Comparison of ENCODE assay signal across 9 cellular contexts in the genomic region with DNA sequence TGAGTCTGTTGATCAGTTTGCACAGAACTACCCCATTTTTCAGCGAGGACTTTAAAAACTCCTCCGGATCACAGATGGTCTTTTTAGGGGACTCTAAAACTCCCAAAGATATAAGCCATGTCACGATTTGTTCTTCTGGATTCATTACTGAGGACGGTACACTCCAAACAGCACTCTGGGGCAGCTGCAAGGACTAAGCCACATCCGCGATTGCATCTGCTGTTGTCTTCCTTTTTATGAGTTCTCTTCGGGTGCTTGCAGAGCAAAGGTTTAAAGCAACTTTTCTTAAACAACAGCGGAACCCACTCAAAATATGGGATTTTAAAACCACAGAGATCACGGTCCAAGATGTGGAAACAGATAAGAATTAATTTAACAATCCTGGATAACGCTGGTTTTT. TPM values are rescaled to one million over a fixed set of nuclear protein-coding genes. Genes with fewer than 3 reads are reported as not detected.
DNase-seq lines count a peak whose midpoint lies in the region; ATAC-seq and TF ChIP-seq lines count a peak whose summit lies in the region.
"Had no signal": no experiment of that assay in that cellular context is flagged by ENCODE, and none has a peak within 500 bp of the region (broad histone marks: within the 10 kb centered on the region; RNA-seq: fewer than 3 reads in every experiment).

A gene with protein sequence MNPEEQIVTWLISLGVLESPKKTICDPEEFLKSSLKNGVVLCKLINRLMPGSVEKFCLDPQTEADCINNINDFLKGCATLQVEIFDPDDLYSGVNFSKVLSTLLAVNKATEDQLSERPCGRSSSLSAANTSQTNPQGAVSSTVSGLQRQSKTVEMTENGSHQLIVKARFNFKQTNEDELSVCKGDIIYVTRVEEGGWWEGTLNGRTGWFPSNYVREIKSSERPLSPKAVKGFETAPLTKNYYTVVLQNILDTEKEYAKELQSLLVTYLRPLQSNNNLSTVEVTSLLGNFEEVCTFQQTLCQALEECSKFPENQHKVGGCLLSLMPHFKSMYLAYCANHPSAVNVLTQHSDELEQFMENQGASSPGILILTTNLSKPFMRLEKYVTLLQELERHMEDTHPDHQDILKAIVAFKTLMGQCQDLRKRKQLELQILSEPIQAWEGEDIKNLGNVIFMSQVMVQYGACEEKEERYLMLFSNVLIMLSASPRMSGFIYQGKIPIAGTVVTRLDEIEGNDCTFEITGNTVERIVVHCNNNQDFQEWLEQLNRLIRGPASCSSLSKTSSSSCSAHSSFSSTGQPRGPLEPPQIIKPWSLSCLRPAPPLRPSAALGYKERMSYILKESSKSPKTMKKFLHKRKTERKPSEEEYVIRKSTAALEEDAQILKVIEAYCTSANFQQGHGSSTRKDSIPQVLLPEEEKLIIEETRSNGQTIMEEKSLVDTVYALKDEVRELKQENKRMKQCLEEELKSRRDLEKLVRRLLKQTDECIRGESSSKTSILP (minus strand): TSS at position 195 of the 400 bp plus-strand sequence. CDS start 50 bp downstream, at position 145.

- H3K4me3 ChIP-seq in Panc1 (ENCODE audit: low read depth in 2 of 2, low read length in 2 of 2): peak within 1 kb of the TSS; percentile 40 to 53
- H3K4me3 ChIP-seq in duodenal mucosa (ENCODE audit: low read depth in 1 of 2, low read length in 2 of 2): peak within 1 kb of the TSS; percentile 57 to 63
- H3K4me3 ChIP-seq in gastrocnemius medialis: peak within 1 kb of the TSS; percentile 36 to 67 (median 46)

- H3K4me1 ChIP-seq in Panc1 (ENCODE audit: control insufficient read depth, insufficient read depth, low read length) (peaks cover 50% of the 10 kb centered on the region), duodenal mucosa (ENCODE audit: control insufficient read depth in 1 of 2, insufficient read depth in 2 of 2, low read length in 2 of 2) (peaks cover 0 to 8% of the 10 kb centered on the region in 2 donors), gastrocnemius medialis (peaks cover 0 to 15% of the 10 kb centered on the region in 2 donors)

- TSS peak; percentile 73 for BruUV-seq in Panc1 (replicated peaks; lab: Mats Ljungman, UMichigan)

- ATAC-seq in GM19351 (IDR thresholded peaks at IDR 0.05; ENCODE audit: unreplicated experiment): peak; percentile 57
- peak; percentile 64 for ATAC-seq in Panc1
- peak; percentile 66 to 74 for ATAC-seq in gastrocnemius medialis
- ATAC-seq in HG03457 (IDR thresholded peaks at IDR 0.05; ENCODE audit: unreplicated experiment): no peak
- ATAC-seq: HCT116 had no signal

- POLR2A ChIA-PET in Panc1 (lab: Charles Lee): no interaction called here

- in situ Hi-C loops in Panc1 (cut with HindIII; ENCODE audit: low pct_unique_long_range_greater_than_20kb, low sequenced_read_pairs): no loop called here
- in situ Hi-C loops in gastrocnemius medialis (cut with MboI; ENCODE audit: low sequenced_read_pairs in 4 of 4): no loop called here

- TF ChIP-seq CTCF in Panc1 (IDR thresholded peaks at IDR 0.05) (no peak), gastrocnemius medialis (IDR thresholded peaks at IDR 0.05 in 4 of 5, conservative IDR thresholded peaks at IDR 0.05 in 1 of 5) (no peak), GM20000 (IDR thresholded peaks at IDR 0.05; ENCODE audit: extremely low read depth, missing control alignments) (no peak)

- H3K9me3 ChIP-seq in Panc1 (ENCODE audit: control insufficient read depth, insufficient read depth, low read depth, low read length): no peaks in the 10 kb centered on the region
- no peaks in the 10 kb centered on the region for H3K9me3 ChIP-seq in duodenal mucosa (ENCODE audit: control insufficient read depth in 1 of 2, low read length in 2 of 2)
- no peaks in the 10 kb centered on the region for H3K9me3 ChIP-seq in gastrocnemius medialis

- H3K27ac ChIP-seq in Panc1 (ENCODE audit: low read length) (peak within 1 kb of the TSS; percentile 89), duodenal mucosa (ENCODE audit: low read depth, low read length) (peak within 1 kb of the TSS; percentile 56), gastrocnemius medialis (peak within 1 kb of the TSS; percentile 66 to 84 (median 78))

- CTCF ChIA-PET in Panc1 (lab: Charles Lee): no interaction called here

- no peaks in the 10 kb centered on the region for H3K36me3 ChIP-seq in Panc1 (ENCODE audit: control insufficient read depth, insufficient read depth, low read length)
- no peaks in the 10 kb centered on the region for H3K36me3 ChIP-seq in duodenal mucosa (ENCODE audit: control insufficient read depth in 1 of 2, insufficient read depth in 2 of 2, low read length in 2 of 2)
- no peaks in the 10 kb centered on the region for H3K36me3 ChIP-seq in gastrocnemius medialis

- intact Hi-C loops in Panc1 (cut with micrococcal nuclease; ENCODE audit: unreplicated experiment): no loop called here
- intact Hi-C loops in gastrocnemius medialis (cut with DNase I; ENCODE audit: low total_unique reads): loop anchor here (10.0 kb wide), 2 partner anchors 66 to 74 kb away; no protein-coding TSS in a partner anchor

- H3K27me3 ChIP-seq in Panc1 (ENCODE audit: control insufficient read depth, insufficient read depth, low read length) (no peaks in the 10 kb centered on the region), duodenal mucosa (ENCODE audit: control insufficient read depth in 1 of 2, insufficient read depth in 2 of 2, low read length in 2 of 2) (no peaks in the 10 kb centered on the region), gastrocnemius medialis (no peaks in the 10 kb centered on the region)

- peak within 1 kb of the TSS; percentile 44 to 47 for H3K9ac ChIP-seq in duodenal mucosa (ENCODE audit: low read depth in 1 of 2, low read length in 2 of 2)

- DNase-seq in AML-193 (lab: John Stamatoyannopoulos, UW): peak; percentile 50 to 70
- no peak for DNase-seq in Panc1 (ENCODE audit: low read depth, low spot score)
- DNase-seq in gastrocnemius medialis: peak in 1 of 2 donors; percentile 17
- no peak for DNase-seq in germinal center (ENCODE audit: low spot score)
- no peak for DNase-seq in GM20000 (ENCODE audit: low spot score)

- no peak for TF ChIP-seq POLR2A in gastrocnemius medialis (IDR thresholded peaks at IDR 0.05)

RNA-seq across cellular contexts. Expression of the gene that starts here (rescaled TPM):
- total RNA-seq in Panc1 (2021; ENCODE audit: unreplicated experiment): 35.5 TPM
- 25.6 TPM for polyA plus RNA-seq in Panc1 (2012; ENCODE audit: insufficient read length)
- total RNA-seq in gastrocnemius medialis: 10 to 100 TPM; 15.0 to 29.9 (median 24.5) TPM

Comparison
In these comparisons a context has a peak if more than half of its experiments do, and no peak if none do; other contexts are left out.
1. DNase-seq: peak in AML-193 (2 of 2); none in Panc1 (single experiment), germinal center (single experiment) and GM20000 (single experiment).
2. Peak in every context shown above with its lines, with median percentiles within 50 percentile points of each other: H3K27ac ChIP-seq and H3K4me3 ChIP-seq.